In genomic region chr1:153727463-153728304, GRCh38 we compare ENCODE assay signal across 8 cellular contexts. TPM values are rescaled to one million over a fixed set of nuclear protein-coding genes. Genes with fewer than 3 reads are reported as not detected.
DNase-seq lines count a peak whose midpoint lies in the region; ATAC-seq, FAIRE-seq and TF ChIP-seq lines count a peak whose summit lies in the region.

INTS3 (plus strand) TSS chr1:153728050; CDS start chr1:153728635, 585 bp downstream.

- intact Hi-C loops in aorta (cut with DNase I) = loop anchor here in 1 of 2 donors (1.0 to 2.0 kb wide), 2 partner anchors 21 to 30 kb away; no protein-coding TSS in a partner anchor

- FAIRE-seq in GM18507 (lab: Jason Lieb, UNC) = peak; percentile 99

- H3K9me3 ChIP-seq in aorta (ENCODE audit: control insufficient read depth, low read length) = no peaks in the 10 kb centered on the region

- in situ Hi-C loops in astrocyte of the cerebellum (cut with HindIII; ENCODE audit: low sequenced_read_pairs) = no loop called here

- H3K4me1 ChIP-seq in rectal smooth muscle tissue (ENCODE audit: control insufficient read depth, insufficient read depth, low read length) = peaks cover 6% of the 10 kb centered on the region
- H3K4me1 ChIP-seq in aorta (ENCODE audit: control insufficient read depth in 1 of 2, insufficient read depth in 2 of 2, low read length in 2 of 2) = no peaks in the 10 kb centered on the region

- peak within 1 kb of the TSS; percentile 98 for H3K27ac ChIP-seq in rectal smooth muscle tissue (ENCODE audit: low read depth, low read length)
- H3K27ac ChIP-seq in aorta (ENCODE audit: low read depth in 1 of 2, low read length in 2 of 2) = peak within 1 kb of the TSS; percentile 84 to 99

- TF ChIP-seq CTCF in astrocyte of the cerebellum (IDR thresholded peaks at IDR 0.05; ENCODE audit: low read depth, low read length, missing control alignments) = no peak

- ATAC-seq in HG02981 (IDR thresholded peaks at IDR 0.05; ENCODE audit: unreplicated experiment) (peak; percentile 97), aorta (ENCODE audit: low FRiP score) (peak; percentile 100)

- H3K27me3 ChIP-seq in rectal smooth muscle tissue (ENCODE audit: control insufficient read depth, insufficient read depth, low read length) (no peaks in the 10 kb centered on the region), aorta (ENCODE audit: control insufficient read depth in 1 of 2, insufficient read depth in 2 of 2, low read length in 1 of 2) (no peaks in the 10 kb centered on the region)

- WGBS in aorta, 2 donors = 0 to 1% methylated on average over 48 to 49 of the region's 49 CpGs

- H3K9ac ChIP-seq in rectal smooth muscle tissue (ENCODE audit: low read length) = peak within 1 kb of the TSS; percentile 100

- DNase-seq in GM18507 (ENCODE audit: extremely low spot score, insufficient read length, low read depth) (peak; percentile 98), NCI-H2029 treated with DMSO at 0.1 percent for 48 hours (lab: John Stamatoyannopoulos, UW) (peak; percentile 98), T-helper 9 cell (peak; percentile 97), astrocyte of the cerebellum (ENCODE audit: low read depth) (peak; percentile 100), hepatic stellate cell (ENCODE audit: low spot score) (peak; percentile 100), aorta (peak; percentile 100)

- H3K4me3 ChIP-seq in astrocyte of the cerebellum (ENCODE audit: low read depth, low read length) (peak within 1 kb of the TSS; percentile 95), rectal smooth muscle tissue (ENCODE audit: low read length) (peak within 1 kb of the TSS; percentile 97), aorta (ENCODE audit: low read length in 2 of 2) (peak within 1 kb of the TSS; percentile 82 to 89)

- H3K36me3 ChIP-seq in rectal smooth muscle tissue (ENCODE audit: control insufficient read depth, insufficient read depth, low read length) (no peaks in the 10 kb centered on the region), aorta (ENCODE audit: control insufficient read depth in 1 of 2, insufficient read depth in 2 of 2, low read length in 1 of 2) (no peaks in the 10 kb centered on the region)

RNA-seq across cellular contexts. Expression of gene INTS3, which starts in this region (rescaled TPM):
- total RNA-seq in aorta = 10 to 100 TPM; 52.2 to 76.7 TPM
- 100 to 1,000 TPM in 1 of 2 donors, 10 to 100 TPM in 1; 10.9 to 101 TPM for polyA plus RNA-seq in aorta

Comparison
In these comparisons a context has a peak if more than half of its experiments do, and no peak if none do; other contexts are left out.
1. Peak in every context shown above with its lines: DNase-seq, ATAC-seq, H3K4me3 ChIP-seq and H3K27ac ChIP-seq.